Comparison of ENCODE assay signal across 22 cellular contexts in the genomic region with DNA sequence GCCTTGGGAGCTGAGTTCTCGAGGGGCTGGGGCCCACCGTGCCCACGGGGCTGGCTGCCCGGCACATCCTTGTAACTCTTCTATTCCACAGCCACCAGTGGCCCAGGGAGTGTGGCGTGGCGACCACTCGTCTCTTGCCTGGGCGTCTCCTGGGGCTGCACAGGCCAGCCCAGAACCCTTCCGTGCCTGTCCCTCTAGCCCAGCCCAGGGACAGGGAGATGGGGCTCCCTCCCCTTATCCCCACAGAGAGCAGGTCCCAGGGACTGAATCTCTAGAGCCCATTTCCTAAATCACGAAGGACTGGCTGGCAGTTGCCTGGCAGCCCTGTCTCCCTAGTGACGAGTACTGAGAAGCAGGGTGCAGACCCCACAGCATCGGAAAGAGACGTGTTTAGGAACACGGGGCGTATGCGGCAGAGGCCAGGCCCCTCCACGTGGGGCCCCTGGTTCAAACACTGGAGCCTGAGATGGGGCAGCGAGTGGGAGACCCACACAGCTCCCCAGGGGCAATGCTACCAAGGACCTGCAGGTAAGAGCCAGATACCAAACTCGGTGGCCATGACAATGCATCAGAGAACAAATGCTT. TPM values are rescaled to one million over a fixed set of nuclear protein-coding genes. Genes with fewer than 3 reads are reported as not detected.
DNase-seq lines count a peak whose midpoint lies in the region; ATAC-seq and TF ChIP-seq lines count a peak whose summit lies in the region.
"Had no signal": no experiment of that assay in that cellular context is flagged by ENCODE, and none has a peak within 500 bp of the region (broad histone marks: within the 10 kb centered on the region; RNA-seq: fewer than 3 reads in every experiment).

No MANE protein-coding gene starts in this region.

- peak overlapping the region; percentile 18 for H3K18ac ChIP-seq in trophoblast cell (ENCODE audit: low read length)

- peaks cover 6% of the 10 kb centered on the region for H3K4me1 Mint-ChIP-seq in stimulated activated naive CD8-positive, alpha-beta T cell treated with anti-CD3 and anti-CD28 coated beads, Interleukin-15, amount 100 ng/mL, for 72 hours
- H3K4me1 Mint-ChIP-seq: activated CD4-positive, alpha-beta T cell treated with anti-CD3 and anti-CD28 coated beads, Interleukin-2, amount 10 ng/mL, durations not matched to agents 24 days and 14 days had no signal

- TF ChIP-seq CTCF in right atrium auricular region (IDR thresholded peaks at IDR 0.05) (no peak), vagina (IDR thresholded peaks at IDR 0.05) (no peak), Peyer's patch (IDR thresholded peaks at IDR 0.05) (no peak)

- no peak overlapping the region for H3K23ac ChIP-seq in trophoblast cell (ENCODE audit: low read length)

- no peaks in the 10 kb centered on the region for H3K9me3 Mint-ChIP-seq in stimulated activated naive CD8-positive, alpha-beta T cell treated with anti-CD3 and anti-CD28 coated beads, Interleukin-15, amount 100 ng/mL, for 72 hours
- H3K9me3 Mint-ChIP-seq: activated CD4-positive, alpha-beta T cell treated with anti-CD3 and anti-CD28 coated beads, Interleukin-2, amount 10 ng/mL, durations not matched to agents 24 days and 14 days; CD8-positive, alpha-beta memory T cell; GM23338 had no signal

- ATAC-seq in stimulated activated naive CD8-positive, alpha-beta T cell treated with anti-CD3 and anti-CD28 coated beads, Interleukin-15, amount 100 ng/mL, for 72 hours: peak; percentile 11
- no peak for ATAC-seq in stimulated activated naive CD8-positive, alpha-beta T cell treated with anti-CD3 and anti-CD28 coated beads, Interleukin-15, Interleukin-2, amounts not matched to agents 100 U/mL and 50 U/mL, for 24 hours
- ATAC-seq: GM23338 had no signal

- H3K27me3 ChIP-seq in right atrium auricular region: no peaks in the 10 kb centered on the region
- H3K27me3 ChIP-seq in trophoblast cell (ENCODE audit: insufficient read depth, low read length): no peaks in the 10 kb centered on the region
- no peaks in the 10 kb centered on the region for H3K27me3 ChIP-seq in vagina
- H3K27me3 ChIP-seq in Peyer's patch: no peaks in the 10 kb centered on the region
- H3K27me3 ChIP-seq: adrenal gland, thyroid gland had no signal

- in situ Hi-C loops in ACHN (cut with HindIII; ENCODE audit: low pct_ligation_motif_present, low pct_unique_long_range_greater_than_20kb, low sequenced_read_pairs): no loop called here

- no peak overlapping the region for H3K14ac ChIP-seq in trophoblast cell (ENCODE audit: low read length)

- H3K9ac ChIP-seq in trophoblast cell (ENCODE audit: low read length): no peak overlapping the region
- H3K9ac ChIP-seq: parathyroid adenoma had no signal

- H3K4me1 ChIP-seq in right atrium auricular region: peaks cover 0 to 48% of the 10 kb centered on the region in 2 donors
- peaks cover 11 to 12% of the 10 kb centered on the region in 2 experiments for H3K4me1 ChIP-seq in trophoblast cell (ENCODE audit: control insufficient read depth in 1 of 2, insufficient read depth in 2 of 2, low read length in 2 of 2)
- peaks cover 11% of the 10 kb centered on the region for H3K4me1 ChIP-seq in vagina
- peaks cover 0 to 18% (median 0%) of the 10 kb centered on the region in 4 donors for H3K4me1 ChIP-seq in Peyer's patch
- H3K4me1 ChIP-seq: adrenal gland, parathyroid adenoma, thyroid gland had no signal

- intact Hi-C loops in vagina (cut with DNase I): no loop called here

- peak overlapping the region; percentile 27 for H4K12ac ChIP-seq in trophoblast cell (ENCODE audit: low read depth, low read length)

- H3K4me3 Mint-ChIP-seq in stimulated activated naive CD8-positive, alpha-beta T cell treated with anti-CD3 and anti-CD28 coated beads, Interleukin-15, amount 100 ng/mL, for 72 hours: no peak overlapping the region
- H3K4me3 Mint-ChIP-seq: activated CD4-positive, alpha-beta T cell treated with anti-CD3 and anti-CD28 coated beads, Interleukin-2, amount 10 ng/mL, durations not matched to agents 24 days and 14 days; CD8-positive, alpha-beta memory T cell; GM23338 had no signal

- peaks cover 24% of the 10 kb centered on the region for H3K36me3 ChIP-seq in right atrium auricular region
- H3K36me3 ChIP-seq in trophoblast cell (ENCODE audit: control insufficient read depth in 1 of 2, insufficient read depth in 2 of 2, low read length in 2 of 2): peaks cover 22 to 25% of the 10 kb centered on the region in 2 experiments
- H3K36me3 ChIP-seq in vagina: peaks cover 0 to 13% of the 10 kb centered on the region in 2 donors
- peaks cover 0 to 45% (median 0%) of the 10 kb centered on the region in 3 donors for H3K36me3 ChIP-seq in Peyer's patch
- H3K36me3 ChIP-seq: thyroid gland had no signal

- H3K4me2 ChIP-seq in trophoblast cell (ENCODE audit: low read length): no peak overlapping the region
- H3K4me2 ChIP-seq: GM23338, PC-9 had no signal

- no peak overlapping the region for H2BK12ac ChIP-seq in trophoblast cell (ENCODE audit: low read length)

- H2BK5ac ChIP-seq in trophoblast cell (ENCODE audit: low read depth, low read length, poor library complexity): no peak overlapping the region

- H3K79me1 ChIP-seq in trophoblast cell (ENCODE audit: low read length): peaks cover 1% of the 10 kb centered on the region

- no peak overlapping the region for H3K27ac Mint-ChIP-seq in stimulated activated naive CD8-positive, alpha-beta T cell treated with anti-CD3 and anti-CD28 coated beads, Interleukin-15, amount 100 ng/mL, for 72 hours
- H3K27ac Mint-ChIP-seq: activated CD4-positive, alpha-beta T cell treated with anti-CD3 and anti-CD28 coated beads, Interleukin-2, amount 10 ng/mL, durations not matched to agents 24 days and 14 days; GM23338 had no signal

- H3K27ac ChIP-seq in right atrium auricular region: peak overlapping the region; percentile 82 to 91
- no peak overlapping the region for H3K27ac ChIP-seq in trophoblast cell (ENCODE audit: low read depth, low read length)
- peak overlapping the region; percentile 48 for H3K27ac ChIP-seq in vagina
- H3K27ac ChIP-seq in Peyer's patch: peak overlapping the region in 1 of 4 donors; percentile 75
- H3K27ac ChIP-seq: parathyroid adenoma, PC-9, SK-N-MC, thyroid gland had no signal

- H3K9me3 ChIP-seq in right atrium auricular region (no peaks in the 10 kb centered on the region), trophoblast cell (ENCODE audit: insufficient read depth, low read depth, low read length) (no peaks in the 10 kb centered on the region), vagina (no peaks in the 10 kb centered on the region), Peyer's patch (no peaks in the 10 kb centered on the region)
- H3K9me3 ChIP-seq: adrenal gland, thyroid gland had no signal

- no peak overlapping the region for H2AK5ac ChIP-seq in trophoblast cell (ENCODE audit: low read length)

- H4K91ac ChIP-seq in trophoblast cell (ENCODE audit: low read depth, low read length): peak overlapping the region; percentile 28

- peak overlapping the region; percentile 21 for H3K4ac ChIP-seq in trophoblast cell (ENCODE audit: low read depth, low read length)

- DNase-seq in stimulated activated naive CD8-positive, alpha-beta T cell treated with anti-CD3 and anti-CD28 coated beads, Interleukin-15, amount 100 ng/mL, for 72 hours: no peak
- no peak for DNase-seq in stimulated activated naive CD8-positive, alpha-beta T cell treated with anti-CD3 and anti-CD28 coated beads, Interleukin-15, Interleukin-2, amounts not matched to agents 100 U/mL and 50 U/mL, for 24 hours
- DNase-seq in right atrium auricular region (ENCODE audit: low spot score) (no peak), trophoblast cell (no peak), vagina (ENCODE audit: extremely low spot score in 2 of 2) (no peak), Peyer's patch (no peak), HK-2 (ENCODE audit: unreplicated experiment) (no peak), ACHN (no peak)
- DNase-seq: activated CD4-positive, alpha-beta T cell treated with anti-CD3 and anti-CD28 coated beads, Interleukin-2, amount 10 ng/mL, durations not matched to agents 24 days and 14 days; activated effector memory CD4-positive, alpha-beta T cell treated with anti-CD3 and anti-CD28 coated beads, Interleukin-2, amount 50 U/mL, for 16 hours; adrenal gland; CD8-positive, alpha-beta memory T cell; cerebellar nuclear complex; NCI-H146; NCI-H226; PC-9; stimulated activated CD4-positive, alpha-beta T cell treated with anti-CD3 and anti-CD28 coated beads, Interleukin-4, amount 100 ng/mL, for 24 hours; thyroid gland had no signal

- no CpG with 5 or more reads among the region's 19 CpGs for WGBS in trophoblast cell (ENCODE audit: extremely low coverage, insufficient coverage, insufficient read length)

- H3K79me2 ChIP-seq in trophoblast cell (ENCODE audit: control insufficient read depth, insufficient read depth, low read length, poor library complexity): no peaks in the 10 kb centered on the region

- no peaks in the 10 kb centered on the region for H3K27me3 Mint-ChIP-seq in stimulated activated naive CD8-positive, alpha-beta T cell treated with anti-CD3 and anti-CD28 coated beads, Interleukin-15, amount 100 ng/mL, for 72 hours
- H3K27me3 Mint-ChIP-seq: activated CD4-positive, alpha-beta T cell treated with anti-CD3 and anti-CD28 coated beads, Interleukin-2, amount 10 ng/mL, durations not matched to agents 24 days and 14 days; CD8-positive, alpha-beta memory T cell had no signal

- no peak overlapping the region for H2AFZ ChIP-seq in trophoblast cell (ENCODE audit: insufficient read depth, low read length, poor library complexity)
- H2AFZ ChIP-seq: GM23338, parathyroid adenoma, PC-9 had no signal

- no peak for TF ChIP-seq POLR2A in vagina (IDR thresholded peaks at IDR 0.05)
- no peak for TF ChIP-seq POLR2A in Peyer's patch (IDR thresholded peaks at IDR 0.05)

- H3K4me3 ChIP-seq in right atrium auricular region: no peak overlapping the region
- no peak overlapping the region for H3K4me3 ChIP-seq in trophoblast cell (ENCODE audit: low read depth, low read length)
- no peak overlapping the region for H3K4me3 ChIP-seq in vagina
- H3K4me3 ChIP-seq in Peyer's patch: no peak overlapping the region
- H3K4me3 ChIP-seq: adrenal gland, GM23338, PC-9, SK-N-MC, skin epidermis, thyroid gland had no signal

- peak overlapping the region; percentile 19 for H2BK120ac ChIP-seq in trophoblast cell (ENCODE audit: insufficient read depth, low read length, poor library complexity)

- H4K8ac ChIP-seq in trophoblast cell (ENCODE audit: low read depth, low read length): no peak overlapping the region

RNA-seq across cellular contexts. Expression of a gene that starts 51.0 kb away (rescaled TPM):
- total RNA-seq in right atrium auricular region (10 to 100 TPM; 14.8 to 15.4 TPM), vagina (8.8 TPM), Peyer's patch (10 to 100 TPM in 3 of 4 donors, 1 to 10 TPM in 1; 9.0 to 18.2 (median 11.2) TPM)
- 10.6 and 10.9 TPM in 2 replicates for polyA plus RNA-seq in trophoblast cell (2013)
